Comparison of ENCODE assay signal across 17 cellular contexts in genomic region chr7:54825368-54825767, GRCh38.
DNase-seq lines count a peak whose midpoint lies in the region; ATAC-seq and TF ChIP-seq lines count a peak whose summit lies in the region.
"Had no signal": no experiment of that assay in that cellular context is flagged by ENCODE, and none has a peak within 500 bp of the region (broad histone marks: within the 10 kb centered on the region; RNA-seq: fewer than 3 reads in every experiment).

No MANE protein-coding gene starts in this region.

- WGBS in mammary epithelial cell (ENCODE audit: low coverage, missing lambda C conversion rate): 100% methylated on average over 3 of the region's 3 CpGs
- WGBS in stomach, 5 donors: 63 to 79% (median 70%) methylated on average over 3 of the region's 3 CpGs

- H3F3A ChIP-seq in PC-3 (ENCODE audit: low read length, unreplicated experiment): no peaks in the 10 kb centered on the region

- no peaks in the 10 kb centered on the region for H3K36me3 ChIP-seq in mammary epithelial cell (ENCODE audit: insufficient read depth, low read length)
- peaks cover 10% of the 10 kb centered on the region; the same call in 1 of the 2 replicates for H3K36me3 ChIP-seq in PC-3 (ENCODE audit: low read depth, low read length)
- H3K36me3 ChIP-seq in stomach: no peaks in the 10 kb centered on the region
- no peaks in the 10 kb centered on the region for H3K36me3 ChIP-seq in lower lobe of right lung
- H3K36me3 ChIP-seq: BLaER1 treated with 17β-estradiol and CSF1 and Interleukin-3, amounts not matched to agents 10 nM and 100 nM had no signal

- H3K27ac ChIP-seq in mammary epithelial cell (ENCODE audit: insufficient read depth, low read depth, low read length) (no peak overlapping the region), PC-3 (ENCODE audit: low read length) (peak overlapping the region; percentile 83), stomach (no peak overlapping the region), lower lobe of right lung (no peak overlapping the region)
- H3K27ac ChIP-seq: 22Rv1; BLaER1 treated with 17β-estradiol and CSF1 and Interleukin-3, amounts not matched to agents 10 nM and 100 nM; GM23248; HL-60 had no signal

- H3K4me3 ChIP-seq in mammary epithelial cell (replicated peaks in 1 of 3; ENCODE audit: insufficient read depth in 1 of 3, low read depth in 2 of 3, low read length in 3 of 3) (no peak overlapping the region), PC-3 (ENCODE audit: low read length) (peak overlapping the region; percentile 45; the same call in 1 of the 2 replicates), stomach (no peak overlapping the region), lower lobe of right lung (no peak overlapping the region)
- H3K4me3 ChIP-seq: BLaER1 treated with 17β-estradiol and CSF1 and Interleukin-3, amounts not matched to agents 10 nM and 100 nM; GM23248 had no signal

- H3K4me2 ChIP-seq in mammary epithelial cell (ENCODE audit: insufficient read depth, low read depth, low read length): no peak overlapping the region
- peak overlapping the region; percentile 79 for H3K4me2 ChIP-seq in PC-3 (ENCODE audit: low read length)

- H3K9me3 Mint-ChIP-seq in MCF 10A (ENCODE audit: unreplicated experiment) (peaks cover 7% of the 10 kb centered on the region), chondrocyte (ENCODE audit: low read depth) (peaks cover 13% of the 10 kb centered on the region)
- H3K9me3 Mint-ChIP-seq in stimulated activated memory B cell treated with anti-CD40 and anti-IgM and Interleukin-4, amounts not matched to agents 10 μg/mL and 1 μg/mL and 100 μg/mL, for 72 hours: no peaks in the 10 kb centered on the region

- H4K20me1 ChIP-seq in mammary epithelial cell (ENCODE audit: insufficient read depth, low read length): no peaks in the 10 kb centered on the region
- no peaks in the 10 kb centered on the region for H4K20me1 ChIP-seq in PC-3 (ENCODE audit: low read length)
- H4K20me1 ChIP-seq: BLaER1 treated with 17β-estradiol and CSF1 and Interleukin-3, amounts not matched to agents 10 nM and 100 nM had no signal

- BruUV-seq in MCF 10A (replicated peaks; lab: Mats Ljungman, UMichigan): no TSS peak
- BruUV-seq in mammary epithelial cell (replicated peaks; lab: Mats Ljungman, UMichigan): no TSS peak
- no TSS peak for BruUV-seq in PC-3 (replicated peaks; lab: Mats Ljungman, UMichigan)

- no peak for TF ChIP-seq POLR2A in stomach (IDR thresholded peaks at IDR 0.05)

- H3K9ac ChIP-seq in mammary epithelial cell (ENCODE audit: insufficient read depth, low read length): no peak overlapping the region
- H3K9ac ChIP-seq in PC-3 (ENCODE audit: low read length): peak overlapping the region; percentile 37; the same call in 1 of the 2 replicates
- H3K9ac ChIP-seq: BLaER1 treated with 17β-estradiol and CSF1 and Interleukin-3, amounts not matched to agents 10 nM and 100 nM; GM23248 had no signal

- H2AFZ ChIP-seq in mammary epithelial cell (ENCODE audit: low read depth, low read length): no peak overlapping the region
- H2AFZ ChIP-seq in PC-3 (ENCODE audit: low read length): peak overlapping the region; percentile 57
- H2AFZ ChIP-seq: GM23248 had no signal

- H3K4me1 ChIP-seq in mammary epithelial cell (ENCODE audit: insufficient read depth, low read length) (peaks cover 12% of the 10 kb centered on the region), PC-3 (ENCODE audit: insufficient read depth, low read length) (peaks cover 41% of the 10 kb centered on the region), stomach (peaks cover 0 to 5% (median 1%) of the 10 kb centered on the region in 4 donors), lower lobe of right lung (peaks cover 5% of the 10 kb centered on the region)

- in situ Hi-C loops in mammary epithelial cell (cut with MboI; ENCODE audit: low sequenced_read_pairs in 2 of 2): no loop called here

- H3K9me2 ChIP-seq in PC-3 (replicated peaks; ENCODE audit: low read length): no peaks in the 10 kb centered on the region

- H3K27me3 ChIP-seq in mammary epithelial cell (ENCODE audit: insufficient read depth, low read length): no peaks in the 10 kb centered on the region
- no peaks in the 10 kb centered on the region for H3K27me3 ChIP-seq in PC-3 (ENCODE audit: low read length)
- no peaks in the 10 kb centered on the region for H3K27me3 ChIP-seq in stomach
- H3K27me3 ChIP-seq in lower lobe of right lung (ENCODE audit: low read depth): no peaks in the 10 kb centered on the region
- H3K27me3 ChIP-seq: BLaER1 treated with 17β-estradiol and CSF1 and Interleukin-3, amounts not matched to agents 10 nM and 100 nM had no signal

- no peaks in the 10 kb centered on the region for H3K27me3 Mint-ChIP-seq in MCF 10A (ENCODE audit: insufficient read depth, unreplicated experiment)
- H3K27me3 Mint-ChIP-seq in chondrocyte (ENCODE audit: low read depth): no peaks in the 10 kb centered on the region
- H3K27me3 Mint-ChIP-seq in stimulated activated memory B cell treated with anti-CD40 and anti-IgM and Interleukin-4, amounts not matched to agents 10 μg/mL and 1 μg/mL and 100 μg/mL, for 72 hours: peaks cover 26% of the 10 kb centered on the region

- CTCF ChIA-PET in MCF 10A (lab: Yijun Ruan, JAX): interaction anchor here (0.6 to 0.9 kb wide), 2 partner anchors 10 to 144 kb away, joined by 3 read pairs; no protein-coding TSS in a partner anchor
- CTCF ChIA-PET in mammary epithelial cell (lab: Charles Lee; ENCODE audit: low non-redundant PET): no interaction called here
- CTCF ChIA-PET in PC-3 (lab: Charles Lee): no interaction called here

- ATAC-seq in PC-3: peak; percentile 54
- ATAC-seq in stimulated activated memory B cell treated with anti-CD40 and anti-IgM and Interleukin-4, amounts not matched to agents 10 μg/mL and 1 μg/mL and 100 μg/mL, for 72 hours: no peak
- no peak for ATAC-seq in HG02870 (IDR thresholded peaks at IDR 0.05; ENCODE audit: unreplicated experiment)
- ATAC-seq in lower lobe of right lung: no peak

- dilution Hi-C loops in mammary epithelial cell (cut with HindIII; ENCODE audit: low sequenced_read_pairs): loop anchor here (5.0 kb wide), 1 partner anchor 142 kb away; no protein-coding TSS in a partner anchor

- no peaks in the 10 kb centered on the region for H3K79me2 ChIP-seq in mammary epithelial cell (ENCODE audit: insufficient read depth, low read length)
- H3K79me2 ChIP-seq in PC-3 (ENCODE audit: low read length): no peaks in the 10 kb centered on the region

- no peak for TF ChIP-seq EP300 in stomach (IDR thresholded peaks at IDR 0.05)

- TF ChIP-seq CTCF in MCF 10A (IDR thresholded peaks at IDR 0.05; ENCODE audit: unreplicated experiment) (no peak), mammary epithelial cell (conservative IDR thresholded peaks at IDR 0.05 in 1 of 2, IDR thresholded peaks at IDR 0.05 in 1 of 2; ENCODE audit: extremely low read depth in 1 of 2, insufficient read depth in 1 of 2, low read depth in 1 of 2, low read length in 2 of 2) (no peak), PC-3 (conservative IDR thresholded peaks at IDR 0.05; ENCODE audit: low read depth, low read length) (no peak; the same call in 1 of the 2 replicates), chondrocyte (IDR thresholded peaks at IDR 0.05) (peak; percentile 31), stomach (IDR thresholded peaks at IDR 0.05) (no peak), lower lobe of right lung (IDR thresholded peaks at IDR 0.05) (no peak)

- POLR2A ChIA-PET in MCF 10A (lab: Yijun Ruan, JAX) (interaction anchor here (0.7 kb wide), 1 partner anchor 13 kb away, joined by 3 read pairs; no protein-coding TSS in a partner anchor), PC-3 (lab: Charles Lee; ENCODE audit: unreplicated experiment) (no interaction called here)

- H3K36me3 Mint-ChIP-seq in MCF 10A (ENCODE audit: insufficient read depth, unreplicated experiment): no peaks in the 10 kb centered on the region
- no peaks in the 10 kb centered on the region for H3K36me3 Mint-ChIP-seq in chondrocyte (ENCODE audit: low read depth)
- H3K36me3 Mint-ChIP-seq in stimulated activated memory B cell treated with anti-CD40 and anti-IgM and Interleukin-4, amounts not matched to agents 10 μg/mL and 1 μg/mL and 100 μg/mL, for 72 hours: no peaks in the 10 kb centered on the region
- H3K36me3 Mint-ChIP-seq: CD4-positive, CD25-positive, alpha-beta regulatory T cell had no signal

- H3K9me3 ChIP-seq in mammary epithelial cell (replicated peaks; ENCODE audit: insufficient read depth, low read length): peaks cover 5% of the 10 kb centered on the region
- no peaks in the 10 kb centered on the region for H3K9me3 ChIP-seq in PC-3 (ENCODE audit: low read length)
- H3K9me3 ChIP-seq in stomach: peaks cover 0 to 3% (median 0%) of the 10 kb centered on the region in 4 donors
- no peaks in the 10 kb centered on the region for H3K9me3 ChIP-seq in lower lobe of right lung

- H3K27ac Mint-ChIP-seq in MCF 10A (ENCODE audit: low read depth, unreplicated experiment) (peak overlapping the region; percentile 90), chondrocyte (ENCODE audit: unreplicated experiment) (no peak overlapping the region)
- no peak overlapping the region for H3K27ac Mint-ChIP-seq in stimulated activated memory B cell treated with anti-CD40 and anti-IgM and Interleukin-4, amounts not matched to agents 10 μg/mL and 1 μg/mL and 100 μg/mL, for 72 hours
- H3K27ac Mint-ChIP-seq: B cell; CD4-positive, CD25-positive, alpha-beta regulatory T cell; CD8-positive, alpha-beta memory T cell had no signal

- no peak overlapping the region for H3K4me3 Mint-ChIP-seq in MCF 10A (ENCODE audit: unreplicated experiment)
- H3K4me3 Mint-ChIP-seq in chondrocyte (ENCODE audit: unreplicated experiment): no peak overlapping the region
- H3K4me3 Mint-ChIP-seq in stimulated activated memory B cell treated with anti-CD40 and anti-IgM and Interleukin-4, amounts not matched to agents 10 μg/mL and 1 μg/mL and 100 μg/mL, for 72 hours: no peak overlapping the region
- H3K4me3 Mint-ChIP-seq: B cell; CD4-positive, CD25-positive, alpha-beta regulatory T cell; CD8-positive, alpha-beta memory T cell had no signal

- H3K4me1 Mint-ChIP-seq in MCF 10A (ENCODE audit: insufficient read depth, unreplicated experiment): peaks cover 27% of the 10 kb centered on the region
- no peaks in the 10 kb centered on the region for H3K4me1 Mint-ChIP-seq in chondrocyte (ENCODE audit: low read depth)
- no peaks in the 10 kb centered on the region for H3K4me1 Mint-ChIP-seq in stimulated activated memory B cell treated with anti-CD40 and anti-IgM and Interleukin-4, amounts not matched to agents 10 μg/mL and 1 μg/mL and 100 μg/mL, for 72 hours
- H3K4me1 Mint-ChIP-seq: B cell; CD4-positive, CD25-positive, alpha-beta regulatory T cell; CD8-positive, alpha-beta memory T cell had no signal

- DNase-seq in MCF 10A (ENCODE audit: unreplicated experiment) (no peak), mammary epithelial cell (no peak), PC-3 (no peak), chondrocyte (ENCODE audit: low spot score) (no peak), stomach (no peak), lower lobe of right lung (no peak)
- DNase-seq: CD4-positive, CD25-positive, alpha-beta regulatory T cell; CD8-positive, alpha-beta memory T cell; COR-L47; GM23248; HCEC 1CT had no signal

- intact Hi-C loops in MCF 10A (cut with micrococcal nuclease) (no loop called here), mammary epithelial cell (cut with micrococcal nuclease) (no loop called here), PC-3 (cut with micrococcal nuclease) (loop anchor here (1.0 kb wide), 2 partner anchors 13 to 37 kb away; no protein-coding TSS in a partner anchor), stomach (cut with DNase I; ENCODE audit: low total_unique reads) (no loop called here), lower lobe of right lung (cut with DNase I) (no loop called here)
